Comparison of ENCODE assay signal across 8 cellular contexts in genomic region chr16:14974656-14975417, GRCh38. TPM values are rescaled to one million over a fixed set of nuclear protein-coding genes. Genes with fewer than 3 reads are reported as not detected.
A peak's percentile ranks its signal among the peaks of the same experiment; 100 is the strongest.
DNase-seq lines count a peak whose midpoint lies in the region; ATAC-seq and TF ChIP-seq lines count a peak whose summit lies in the region.
"Not testable (repeated sequence)": the region's sequence is repeated elsewhere in the genome, so short reads cannot be mapped to it uniquely, and the experiment has no call there.

A gene with protein sequence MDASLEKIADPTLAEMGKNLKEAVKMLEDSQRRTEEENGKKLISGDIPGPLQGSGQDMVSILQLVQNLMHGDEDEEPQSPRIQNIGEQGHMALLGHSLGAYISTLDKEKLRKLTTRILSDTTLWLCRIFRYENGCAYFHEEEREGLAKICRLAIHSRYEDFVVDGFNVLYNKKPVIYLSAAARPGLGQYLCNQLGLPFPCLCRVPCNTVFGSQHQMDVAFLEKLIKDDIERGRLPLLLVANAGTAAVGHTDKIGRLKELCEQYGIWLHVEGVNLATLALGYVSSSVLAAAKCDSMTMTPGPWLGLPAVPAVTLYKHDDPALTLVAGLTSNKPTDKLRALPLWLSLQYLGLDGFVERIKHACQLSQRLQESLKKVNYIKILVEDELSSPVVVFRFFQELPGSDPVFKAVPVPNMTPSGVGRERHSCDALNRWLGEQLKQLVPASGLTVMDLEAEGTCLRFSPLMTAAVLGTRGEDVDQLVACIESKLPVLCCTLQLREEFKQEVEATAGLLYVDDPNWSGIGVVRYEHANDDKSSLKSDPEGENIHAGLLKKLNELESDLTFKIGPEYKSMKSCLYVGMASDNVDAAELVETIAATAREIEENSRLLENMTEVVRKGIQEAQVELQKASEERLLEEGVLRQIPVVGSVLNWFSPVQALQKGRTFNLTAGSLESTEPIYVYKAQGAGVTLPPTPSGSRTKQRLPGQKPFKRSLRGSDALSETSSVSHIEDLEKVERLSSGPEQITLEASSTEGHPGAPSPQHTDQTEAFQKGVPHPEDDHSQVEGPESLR (plus strand): TSS chr16:14975026. CDS start chr16:14975200, 174 bp downstream.

- peak within 1 kb of the TSS; percentile 78 for H2AK5ac ChIP-seq in mesendoderm (ENCODE audit: low read length)

- H3K4me3 ChIP-seq in Caco-2 (ENCODE audit: low read depth, low read length) = peak within 1 kb of the TSS; percentile 99
- peak within 1 kb of the TSS; percentile 86 for H3K4me3 ChIP-seq in HUES48 (ENCODE audit: low read depth, low read length)
- H3K4me3 ChIP-seq in NT2/D1 (ENCODE audit: insufficient read length, low read depth) = peak within 1 kb of the TSS; percentile 99
- H3K4me3 ChIP-seq in endocrine pancreas (ENCODE audit: control insufficient read depth, insufficient read depth, low read length) = peak within 1 kb of the TSS; percentile 83
- peak within 1 kb of the TSS; percentile 82 for H3K4me3 ChIP-seq in mesendoderm (ENCODE audit: low read length)

- not testable (repeated sequence) for H3K79me1 ChIP-seq in mesendoderm (ENCODE audit: low read length)

- peaks cover 15% of the 10 kb centered on the region for H3K79me2 ChIP-seq in mesendoderm (ENCODE audit: control insufficient read depth, insufficient read depth, low read length)

- not testable (repeated sequence) for H3K9me3 ChIP-seq in Caco-2; HUES48 (ENCODE audit: control insufficient read depth, insufficient read depth, low read length); NT2/D1 (ENCODE audit: insufficient read depth, low read length); endocrine pancreas (ENCODE audit: control insufficient read depth, low read length)

- H3K9ac ChIP-seq in HUES48 (ENCODE audit: low read depth, low read length) (peak within 1 kb of the TSS; percentile 86), NT2/D1 (ENCODE audit: insufficient read length, low read depth) (peak within 1 kb of the TSS; percentile 92), endocrine pancreas (ENCODE audit: control insufficient read depth, insufficient read depth, low read length) (peak within 1 kb of the TSS; percentile 99), mesendoderm (ENCODE audit: low read length) (peak within 1 kb of the TSS; percentile 95)

- not testable (repeated sequence) for H2BK120ac ChIP-seq in mesendoderm (ENCODE audit: low read depth, low read length)

- peaks cover 15% of the 10 kb centered on the region for H3K4me1 ChIP-seq in Caco-2
- not testable (repeated sequence) for H3K4me1 ChIP-seq in HUES48 (ENCODE audit: control insufficient read depth, insufficient read depth, low read length); NT2/D1 (ENCODE audit: insufficient read depth, insufficient read length); endocrine pancreas (ENCODE audit: control insufficient read depth, insufficient read depth, low read length); mesendoderm (ENCODE audit: control insufficient read depth, low read depth, low read length)

- not testable (repeated sequence) for H2BK15ac ChIP-seq in mesendoderm (replicated peaks; ENCODE audit: low read depth)

- not testable (repeated sequence) for H3K36me3 ChIP-seq in Caco-2 (ENCODE audit: control insufficient read depth, insufficient read depth, low read length); HUES48 (ENCODE audit: control insufficient read depth, insufficient read depth, low read length); NT2/D1 (ENCODE audit: insufficient read depth, insufficient read length, low read length); endocrine pancreas (ENCODE audit: control insufficient read depth, insufficient read depth, low read length); mesendoderm (ENCODE audit: control insufficient read depth, insufficient read depth, low read length)

- H3K18ac ChIP-seq in mesendoderm (ENCODE audit: low read length) = peak within 1 kb of the TSS; percentile 29

- peak within 1 kb of the TSS; percentile 97 for H3K4me2 ChIP-seq in mesendoderm (ENCODE audit: low read length)

- H3K4me3 Mint-ChIP-seq in Caco-2 (ENCODE audit: unreplicated experiment) = peak within 1 kb of the TSS; percentile 88
- H3K4me3 Mint-ChIP-seq in activated CD8-positive, alpha-beta memory T cell treated with anti-CD3 and anti-CD28 coated beads, Interleukin-2, amount 10 ng/mL, durations not matched to agents 7 days and 5 days = peak within 1 kb of the TSS; percentile 87

- H3K27ac ChIP-seq in HUES48 (ENCODE audit: low read depth, low read length) = peak within 1 kb of the TSS; percentile 71
- H3K27ac ChIP-seq in mesendoderm (ENCODE audit: low read depth, low read length) = peak within 1 kb of the TSS; percentile 14

- BruUV-seq in Caco-2 (replicated peaks; lab: Mats Ljungman, UMichigan) = not testable (repeated sequence)

- CTCF ChIA-PET in Caco-2 (lab: Charles Lee) = not testable (repeated sequence)
- CTCF ChIA-PET in activated CD8-positive, alpha-beta memory T cell treated with anti-CD3 and anti-CD28 coated beads, Interleukin-2, amount 10 ng/mL, durations not matched to agents 7 days and 5 days (lab: Charles Lee) = interaction anchor here (1.5 kb wide), 1 partner anchor 11 kb away, joined by 5 read pairs; no protein-coding TSS in a partner anchor

- intact Hi-C loops in Caco-2 (cut with micrococcal nuclease; ENCODE audit: unreplicated experiment) = not testable (repeated sequence)

- H4K8ac ChIP-seq in mesendoderm (ENCODE audit: low read depth, low read length) = not testable (repeated sequence)

- H3K56ac ChIP-seq in mesendoderm (ENCODE audit: low read length) = peak within 1 kb of the TSS; percentile 98

- H3K23ac ChIP-seq in mesendoderm (ENCODE audit: low read length) = peak within 1 kb of the TSS; percentile 97

- H3K9me3 Mint-ChIP-seq in Caco-2 (ENCODE audit: unreplicated experiment); activated CD8-positive, alpha-beta memory T cell treated with anti-CD3 and anti-CD28 coated beads, Interleukin-2, amount 10 ng/mL, durations not matched to agents 7 days and 5 days (ENCODE audit: low read depth): not testable (repeated sequence)

- POLR2A ChIA-PET in Caco-2 (lab: Charles Lee) = not testable (repeated sequence)

- H3K27me3 ChIP-seq in Caco-2 (replicated peaks; ENCODE audit: control insufficient read depth, insufficient read depth, low read length); HUES48 (ENCODE audit: control insufficient read depth, insufficient read depth, low read length); NT2/D1 (ENCODE audit: insufficient read depth, insufficient read length); endocrine pancreas (ENCODE audit: control insufficient read depth, insufficient read depth, low read length); mesendoderm (ENCODE audit: insufficient read depth, low read length, poor library complexity): not testable (repeated sequence)

- DNase-seq in Caco-2 (peak; percentile 97 to 99), NT2/D1 (ENCODE audit: low read depth, low spot score) (peak; percentile 95), mesendoderm (peak; percentile 98)
- peak; percentile 97 for DNase-seq in activated CD8-positive, alpha-beta memory T cell treated with anti-CD3 and anti-CD28 coated beads, Interleukin-2, amount 10 ng/mL, durations not matched to agents 7 days and 5 days
- DNase-seq in stimulated activated CD8-positive, alpha-beta memory T cell treated with anti-CD3 and anti-CD28 coated beads, Interleukin-12 subunit alpha, Interleukin-12 subunit beta, amount 100 ng/mL, for 4 hours (ENCODE audit: low read depth) = peak; percentile 99

- H3K4ac ChIP-seq in mesendoderm (ENCODE audit: low read depth, low read length) = peak within 1 kb of the TSS; percentile 44

- not testable (repeated sequence) for H2BK5ac ChIP-seq in mesendoderm (ENCODE audit: low read length)

- no CpG with 5 or more reads among the region's 74 CpGs for WGBS in mesendoderm (ENCODE audit: extremely low coverage, insufficient coverage, low lambda C conversion rate)

- H3K4me1 Mint-ChIP-seq in Caco-2 (ENCODE audit: low read depth, unreplicated experiment) = peaks cover 12% of the 10 kb centered on the region
- peaks cover 19% of the 10 kb centered on the region for H3K4me1 Mint-ChIP-seq in activated CD8-positive, alpha-beta memory T cell treated with anti-CD3 and anti-CD28 coated beads, Interleukin-2, amount 10 ng/mL, durations not matched to agents 7 days and 5 days

- not testable (repeated sequence) for H3K36me3 Mint-ChIP-seq in Caco-2 (ENCODE audit: insufficient read depth, unreplicated experiment); activated CD8-positive, alpha-beta memory T cell treated with anti-CD3 and anti-CD28 coated beads, Interleukin-2, amount 10 ng/mL, durations not matched to agents 7 days and 5 days

- not testable (repeated sequence) for H4K5ac ChIP-seq in mesendoderm (ENCODE audit: low read length)

- not testable (repeated sequence) for H3K27me3 Mint-ChIP-seq in Caco-2 (ENCODE audit: insufficient read depth, unreplicated experiment); activated CD8-positive, alpha-beta memory T cell treated with anti-CD3 and anti-CD28 coated beads, Interleukin-2, amount 10 ng/mL, durations not matched to agents 7 days and 5 days

- peak; percentile 92 for ATAC-seq in GM21390 (IDR thresholded peaks at IDR 0.05; ENCODE audit: unreplicated experiment)
- peak; percentile 97 for ATAC-seq in activated CD8-positive, alpha-beta memory T cell treated with anti-CD3 and anti-CD28 coated beads, Interleukin-2, amount 10 ng/mL, durations not matched to agents 7 days and 5 days

- peak within 1 kb of the TSS; percentile 86 for H3K27ac Mint-ChIP-seq in Caco-2 (ENCODE audit: unreplicated experiment)
- peak within 1 kb of the TSS; percentile 87 for H3K27ac Mint-ChIP-seq in activated CD8-positive, alpha-beta memory T cell treated with anti-CD3 and anti-CD28 coated beads, Interleukin-2, amount 10 ng/mL, durations not matched to agents 7 days and 5 days

- not testable (repeated sequence) for TF ChIP-seq CTCF in Caco-2 (IDR thresholded peaks at IDR 0.05; ENCODE audit: insufficient read depth in 1 of 2, low read depth in 1 of 2, low read length in 1 of 2, severe bottlenecking in 1 of 2, unreplicated experiment in 1 of 2)

RNA-seq across cellular contexts. Expression of the gene that starts here (rescaled TPM):
- total RNA-seq in Caco-2 (2022) = 139 and 149 TPM in 2 replicates
- 10 to 100 TPM; 47.0 to 58.7 TPM for total RNA-seq in activated CD8-positive, alpha-beta memory T cell treated with anti-CD3 and anti-CD28 coated beads, Interleukin-2, amount 10 ng/mL, durations not matched to agents 7 days and 5 days
- 48.1 TPM for polyA plus RNA-seq in mesendoderm (2013, experiment 1 of 2)
- polyA plus RNA-seq in mesendoderm (2013, experiment 2 of 2) = 48.1 TPM

Comparison
In these comparisons a context has a peak if more than half of its experiments do, and no peak if none do; other contexts are left out.
1. Peak in every context shown above with its lines: DNase-seq, ATAC-seq, H3K4me3 ChIP-seq and H3K27ac ChIP-seq.